ENCODE assay signal across 15 cellular contexts in the genomic region with DNA sequence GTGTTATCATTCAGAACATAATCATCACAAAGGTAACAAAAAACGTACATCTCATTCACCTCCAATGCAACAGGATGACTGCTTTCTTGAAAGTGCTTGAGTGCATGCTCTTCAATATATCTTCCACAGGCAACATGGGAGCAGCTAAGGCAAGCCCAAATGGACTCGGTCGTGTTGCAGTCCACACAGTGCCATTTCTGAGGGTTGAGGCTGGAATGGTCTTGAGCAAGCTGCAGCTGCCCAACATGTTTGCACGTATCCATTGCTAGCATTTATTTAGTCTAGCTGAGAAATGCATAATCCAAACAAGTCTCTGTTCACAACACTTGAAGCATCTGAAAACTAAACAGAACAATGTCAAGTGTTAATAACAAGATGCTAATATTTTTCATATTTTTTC. TPM values are rescaled to one million over a fixed set of nuclear protein-coding genes. Genes with fewer than 3 reads are reported as not detected.
"Had no signal": no experiment of that assay in that cellular context is flagged by ENCODE, and none has a peak within 500 bp of the region (broad histone marks: within the 10 kb centered on the region; RNA-seq: fewer than 3 reads in every experiment).

No MANE protein-coding gene starts in this region.

- H3K4me1 ChIP-seq: gastrocnemius medialis, suprapubic skin had no signal

- FAIRE-seq: small intestine had no signal

- H3K27me3 ChIP-seq: gastrocnemius medialis, suprapubic skin had no signal

- DNase-seq: activated CD4-positive, CD25-positive, alpha-beta regulatory T cell treated with anti-CD3 and anti-CD28 coated beads, Interleukin-2, amount 50 U/mL, for 72 hours; activated naive CD4-positive, alpha-beta T cell; activated T-cell treated with anti-CD3 and anti-CD28 coated beads for 4 hours; gastrocnemius medialis; left colon; posterior cingulate gyrus; stimulated activated CD4-positive, alpha-beta T cell treated with anti-CD3 and anti-CD28 coated beads, Interleukin-4, amount 100 ng/mL, for 24 hours; stimulated activated naive CD4-positive, alpha-beta T cell treated with Interleukin-2 at 50 U/mL for 16 hours; T-cell; T1000 had no signal

- H3K4me3 Mint-ChIP-seq: naive B cell, T-cell, type B pancreatic cell had no signal

- H3K27me3 Mint-ChIP-seq: T-cell had no signal

- H3K36me3 ChIP-seq: gastrocnemius medialis, suprapubic skin had no signal

- H3K36me3 Mint-ChIP-seq: naive B cell, type B pancreatic cell had no signal

- H3K9me3 Mint-ChIP-seq: naive B cell, T-cell, type B pancreatic cell had no signal

- H3K27ac ChIP-seq: gastrocnemius medialis, suprapubic skin had no signal

- H3K4me3 ChIP-seq: gastrocnemius medialis, suprapubic skin had no signal

- H3K27ac Mint-ChIP-seq: T-cell, type B pancreatic cell had no signal

- H3K9me3 ChIP-seq: gastrocnemius medialis, suprapubic skin had no signal

RNA-seq across cellular contexts. Expression of a gene that starts 17.3 kb away (rescaled TPM):
- total RNA-seq: chondrocyte had no signal
